Comparison of ENCODE assay signal across 15 cellular contexts in genomic region chr1:24903560-24903954, GRCh38. TPM values are rescaled to one million over a fixed set of nuclear protein-coding genes. Genes with fewer than 3 reads are reported as not detected.
DNase-seq lines count a peak whose midpoint lies in the region; ATAC-seq, FAIRE-seq and TF ChIP-seq lines count a peak whose summit lies in the region.
"Had no signal": no experiment of that assay in that cellular context is flagged by ENCODE, and none has a peak within 500 bp of the region (broad histone marks: within the 10 kb centered on the region; RNA-seq: fewer than 3 reads in every experiment).

No MANE protein-coding gene starts in this region.

- peak; percentile 5 for DNase-seq in AG20443 (ENCODE audit: low spot score)
- no peak for DNase-seq in GM12891 (ENCODE audit: insufficient read length, low spot score)
- no peak for DNase-seq in activated naive CD8-positive, alpha-beta T cell treated with anti-CD3 and anti-CD28 coated beads for 36 hours
- DNase-seq in natural killer cell, result no peak
- DNase-seq in SK-N-DZ (ENCODE audit: low spot score), result no peak
- no peak for DNase-seq in HFFc6
- DNase-seq: Calu3; GM23248; MG63; NCI-H187; stimulated activated CD4-positive, alpha-beta T cell treated with anti-CD3 and anti-CD28 coated beads, Interleukin-12 subunit alpha, Interleukin-12 subunit beta, amount 100 ng/mL, for 4 hours had no signal

- H3K4me1 Mint-ChIP-seq in activated naive CD8-positive, alpha-beta T cell treated with anti-CD3 and anti-CD28 coated beads for 36 hours, result peaks cover 38% of the 10 kb centered on the region
- H3K4me1 Mint-ChIP-seq in natural killer cell (peaks cover 58 to 89% of the 10 kb centered on the region in 2 donors), HFFc6 (ENCODE audit: low read depth) (no peaks in the 10 kb centered on the region)

- H3K27ac Mint-ChIP-seq in activated naive CD8-positive, alpha-beta T cell treated with anti-CD3 and anti-CD28 coated beads for 36 hours, result peak overlapping the region; percentile 58
- H3K27ac Mint-ChIP-seq in natural killer cell, result peak overlapping the region; percentile 91 to 99
- H3K27ac Mint-ChIP-seq in HFFc6, result no peak overlapping the region

- TF ChIP-seq POLR2A in GM12891 (IDR thresholded peaks at IDR 0.05; ENCODE audit: low read depth, low read length), result no peak; the same call in 1 of the 2 replicates

- intact Hi-C loops in natural killer cell (cut with micrococcal nuclease), result no loop called here

- no peak for TF ChIP-seq CTCF in natural killer cell (IDR thresholded peaks at IDR 0.05)
- no peak for TF ChIP-seq CTCF in HFFc6 (IDR thresholded peaks at IDR 0.05)

- H3K27me3 Mint-ChIP-seq in activated naive CD8-positive, alpha-beta T cell treated with anti-CD3 and anti-CD28 coated beads for 36 hours, result peaks cover 10% of the 10 kb centered on the region
- no peaks in the 10 kb centered on the region for H3K27me3 Mint-ChIP-seq in natural killer cell (ENCODE audit: low read depth in 2 of 2)
- peaks cover 12% of the 10 kb centered on the region for H3K27me3 Mint-ChIP-seq in HFFc6 (ENCODE audit: insufficient read depth)
- H3K27me3 Mint-ChIP-seq: activated naive CD8-positive, alpha-beta T cell had no signal

- no peak for ATAC-seq in natural killer cell
- ATAC-seq in GM19351 (IDR thresholded peaks at IDR 0.05; ENCODE audit: unreplicated experiment), result no peak
- ATAC-seq: GM12878, lower lobe of right lung had no signal

- H3K9me3 Mint-ChIP-seq in activated naive CD8-positive, alpha-beta T cell treated with anti-CD3 and anti-CD28 coated beads for 36 hours, result no peaks in the 10 kb centered on the region
- H3K9me3 Mint-ChIP-seq in natural killer cell (no peaks in the 10 kb centered on the region), HFFc6 (peaks cover 10% of the 10 kb centered on the region)

- no peak for FAIRE-seq in GM12891 (lab: Jason Lieb, UNC)
- FAIRE-seq: GM12878 had no signal

- no peak overlapping the region for H3K4me3 Mint-ChIP-seq in activated naive CD8-positive, alpha-beta T cell treated with anti-CD3 and anti-CD28 coated beads for 36 hours
- H3K4me3 Mint-ChIP-seq in natural killer cell (peak overlapping the region; percentile 60), HFFc6 (no peak overlapping the region)
- H3K4me3 Mint-ChIP-seq: activated naive CD8-positive, alpha-beta T cell had no signal

- H3K36me3 Mint-ChIP-seq in activated naive CD8-positive, alpha-beta T cell treated with anti-CD3 and anti-CD28 coated beads for 36 hours, result peaks cover 40% of the 10 kb centered on the region
- H3K36me3 Mint-ChIP-seq in natural killer cell (peaks cover 12% of the 10 kb centered on the region), HFFc6 (ENCODE audit: low read depth) (peaks cover 8% of the 10 kb centered on the region; the same call in 1 of the 2 replicates)

TF ChIP-seq in GM12891, 5 proteins besides CTCF, POLR2A, EP300 and RAD21:
- TF ChIP-seq SPI1 (IDR thresholded peaks at IDR 0.05; ENCODE audit: low read depth, low read length), result no peak
- TF ChIP-seq POLR2AphosphoS5 (IDR thresholded peaks at IDR 0.05; ENCODE audit: low read depth, low read length), result 0 out of 2 replicates have a peak, but pooled peaks have one; percentile 22
- TF ChIP-seq TAF1 (IDR thresholded peaks at IDR 0.05; ENCODE audit: low read depth, low read length), result no peak

RNA-seq across cellular contexts. Expression of gene RUNX3, which starts 26.5 kb away (rescaled TPM):
- polyA plus RNA-seq in GM12891 (2012; ENCODE audit: low read depth, missing spikeins), result 82.2 TPM
- 100 to 1,000 TPM; 144 TPM for total RNA-seq in activated naive CD8-positive, alpha-beta T cell treated with anti-CD3 and anti-CD28 coated beads for 36 hours
- 100 to 1,000 TPM; 537 to 630 (median 601) TPM for total RNA-seq in natural killer cell
- 0.05 TPM in 1 of 2 replicates, not detected in the other for polyA plus RNA-seq in SK-N-DZ (2014; cell fraction: cytosol; rRNA removed)
- polyA plus RNA-seq in SK-N-DZ (2014; cell fraction: nucleus; rRNA removed), result not detected in 2 replicates
- not detected for total RNA-seq in HFFc6 (2021; fragmentation: NEBNext Ultra II Directional; extraction: Animal tissue kit (Norgen Biotek cat#: 25700))

Comparison
In these comparisons a context has a peak if more than half of its experiments do, and no peak if none do; other contexts are left out.
1. RNA of gene RUNX3, which starts 26.5 kb away (total RNA-seq): 537 to 630 TPM in natural killer cell and 144 TPM in activated naive CD8-positive, alpha-beta T cell treated with anti-CD3 and anti-CD28 coated beads for 36 hours; not detected in HFFc6; every median in the first group is over 100 times any median in the second.